ENCODE assay signal across 1 cellular context in the genomic region with DNA sequence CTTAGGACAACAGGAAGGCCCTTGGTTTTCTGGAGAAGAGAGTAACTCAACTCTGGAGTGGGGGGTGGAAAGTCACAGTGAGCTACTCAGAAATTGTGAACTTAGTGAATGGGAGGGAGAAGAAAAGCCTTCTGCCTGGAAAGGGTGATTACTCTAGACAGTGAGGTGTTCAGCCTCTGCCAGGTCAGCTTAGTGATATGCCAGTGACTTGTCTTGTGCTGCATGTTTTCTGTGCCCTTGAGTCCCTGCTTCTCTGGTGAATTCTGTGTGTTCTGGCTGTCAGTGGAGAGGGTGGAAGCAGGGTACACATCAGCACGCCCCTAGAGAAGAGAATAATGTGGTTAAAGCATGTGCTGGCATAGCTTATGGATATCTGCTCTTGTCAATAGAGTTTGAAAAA.
TF ChIP-seq lines count a peak whose summit lies in the region.

No MANE protein-coding gene starts in this region.

TF ChIP-seq in K562, 482 proteins besides CTCF, POLR2A, EP300 and RAD21:
- TF ChIP-seq HLTF (IDR thresholded peaks at IDR 0.05) (no peak), PRPF4 (IDR thresholded peaks at IDR 0.05; ENCODE audit: insufficient read depth, low read depth, low read length, poor library complexity, severe bottlenecking) (no peak), ZNF217 (CRISPR knock-in tag; IDR thresholded peaks at IDR 0.05) (no peak), MCM2 (IDR thresholded peaks at IDR 0.05; ENCODE audit: low read depth) (no peak), TAF1 (IDR thresholded peaks at IDR 0.05; ENCODE audit: control insufficient read depth, extremely low read depth, insufficient read depth, low read length, severe bottlenecking) (no peak), SRSF7 (optimal IDR thresholded peaks at IDR 0.05; ENCODE audit: low read depth, low read length) (no peak), SRF (CRISPR knock-in tag; IDR thresholded peaks at IDR 0.05) (no peak), PHF20 (IDR thresholded peaks at IDR 0.05; ENCODE audit: partially characterized antibody) (no peak), ZC3H11A (IDR thresholded peaks at IDR 0.05; ENCODE audit: low read depth, low read length) (no peak), EHMT2 (IDR thresholded peaks at IDR 0.05) (no peak), HDAC3 (IDR thresholded peaks at IDR 0.05; ENCODE audit: borderline replicate concordance, partially characterized antibody) (no peak), PML (IDR thresholded peaks at IDR 0.05; ENCODE audit: low read length) (no peak)
- TF ChIP-seq, protein P1, sequence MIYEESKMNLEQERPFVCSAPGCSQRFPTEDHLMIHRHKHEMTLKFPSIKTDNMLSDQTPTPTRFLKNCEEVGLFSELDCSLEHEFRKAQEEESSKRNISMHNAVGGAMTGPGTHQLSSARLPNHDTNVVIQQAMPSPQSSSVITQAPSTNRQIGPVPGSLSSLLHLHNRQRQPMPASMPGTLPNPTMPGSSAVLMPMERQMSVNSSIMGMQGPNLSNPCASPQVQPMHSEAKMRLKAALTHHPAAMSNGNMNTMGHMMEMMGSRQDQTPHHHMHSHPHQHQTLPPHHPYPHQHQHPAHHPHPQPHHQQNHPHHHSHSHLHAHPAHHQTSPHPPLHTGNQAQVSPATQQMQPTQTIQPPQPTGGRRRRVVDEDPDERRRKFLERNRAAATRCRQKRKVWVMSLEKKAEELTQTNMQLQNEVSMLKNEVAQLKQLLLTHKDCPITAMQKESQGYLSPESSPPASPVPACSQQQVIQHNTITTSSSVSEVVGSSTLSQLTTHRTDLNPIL (CRISPR knock-in tag; IDR thresholded peaks at IDR 0.05) = no peak
- TF ChIP-seq, protein P2, sequence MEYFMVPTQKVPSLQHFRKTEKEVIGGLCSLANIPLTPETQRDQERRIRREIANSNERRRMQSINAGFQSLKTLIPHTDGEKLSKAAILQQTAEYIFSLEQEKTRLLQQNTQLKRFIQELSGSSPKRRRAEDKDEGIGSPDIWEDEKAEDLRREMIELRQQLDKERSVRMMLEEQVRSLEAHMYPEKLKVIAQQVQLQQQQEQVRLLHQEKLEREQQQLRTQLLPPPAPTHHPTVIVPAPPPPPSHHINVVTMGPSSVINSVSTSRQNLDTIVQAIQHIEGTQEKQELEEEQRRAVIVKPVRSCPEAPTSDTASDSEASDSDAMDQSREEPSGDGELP (CRISPR knock-in tag; IDR thresholded peaks at IDR 0.05; ENCODE audit: borderline replicate concordance) = no peak
- TF ChIP-seq, protein P3, sequence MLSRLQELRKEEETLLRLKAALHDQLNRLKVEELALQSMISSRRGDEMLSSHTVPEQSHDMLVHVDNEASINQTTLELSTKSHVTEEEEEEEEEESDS (CRISPR knock-in tag; IDR thresholded peaks at IDR 0.05) = no peak
- TF ChIP-seq, protein P4, sequence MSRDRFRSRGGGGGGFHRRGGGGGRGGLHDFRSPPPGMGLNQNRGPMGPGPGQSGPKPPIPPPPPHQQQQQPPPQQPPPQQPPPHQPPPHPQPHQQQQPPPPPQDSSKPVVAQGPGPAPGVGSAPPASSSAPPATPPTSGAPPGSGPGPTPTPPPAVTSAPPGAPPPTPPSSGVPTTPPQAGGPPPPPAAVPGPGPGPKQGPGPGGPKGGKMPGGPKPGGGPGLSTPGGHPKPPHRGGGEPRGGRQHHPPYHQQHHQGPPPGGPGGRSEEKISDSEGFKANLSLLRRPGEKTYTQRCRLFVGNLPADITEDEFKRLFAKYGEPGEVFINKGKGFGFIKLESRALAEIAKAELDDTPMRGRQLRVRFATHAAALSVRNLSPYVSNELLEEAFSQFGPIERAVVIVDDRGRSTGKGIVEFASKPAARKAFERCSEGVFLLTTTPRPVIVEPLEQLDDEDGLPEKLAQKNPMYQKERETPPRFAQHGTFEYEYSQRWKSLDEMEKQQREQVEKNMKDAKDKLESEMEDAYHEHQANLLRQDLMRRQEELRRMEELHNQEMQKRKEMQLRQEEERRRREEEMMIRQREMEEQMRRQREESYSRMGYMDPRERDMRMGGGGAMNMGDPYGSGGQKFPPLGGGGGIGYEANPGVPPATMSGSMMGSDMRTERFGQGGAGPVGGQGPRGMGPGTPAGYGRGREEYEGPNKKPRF (IDR thresholded peaks at IDR 0.05; ENCODE audit: low read depth, low read length) = no peak
- TF ChIP-seq, protein P5, sequence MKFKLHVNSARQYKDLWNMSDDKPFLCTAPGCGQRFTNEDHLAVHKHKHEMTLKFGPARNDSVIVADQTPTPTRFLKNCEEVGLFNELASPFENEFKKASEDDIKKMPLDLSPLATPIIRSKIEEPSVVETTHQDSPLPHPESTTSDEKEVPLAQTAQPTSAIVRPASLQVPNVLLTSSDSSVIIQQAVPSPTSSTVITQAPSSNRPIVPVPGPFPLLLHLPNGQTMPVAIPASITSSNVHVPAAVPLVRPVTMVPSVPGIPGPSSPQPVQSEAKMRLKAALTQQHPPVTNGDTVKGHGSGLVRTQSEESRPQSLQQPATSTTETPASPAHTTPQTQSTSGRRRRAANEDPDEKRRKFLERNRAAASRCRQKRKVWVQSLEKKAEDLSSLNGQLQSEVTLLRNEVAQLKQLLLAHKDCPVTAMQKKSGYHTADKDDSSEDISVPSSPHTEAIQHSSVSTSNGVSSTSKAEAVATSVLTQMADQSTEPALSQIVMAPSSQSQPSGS (CRISPR knock-in tag; IDR thresholded peaks at IDR 0.05) = no peak
- TF ChIP-seq, protein P6, sequence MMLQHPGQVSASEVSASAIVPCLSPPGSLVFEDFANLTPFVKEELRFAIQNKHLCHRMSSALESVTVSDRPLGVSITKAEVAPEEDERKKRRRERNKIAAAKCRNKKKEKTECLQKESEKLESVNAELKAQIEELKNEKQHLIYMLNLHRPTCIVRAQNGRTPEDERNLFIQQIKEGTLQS (IDR thresholded peaks at IDR 0.05) = no peak
- TF ChIP-seq, protein P6 (CRISPR knock-in tag; conservative IDR thresholded peaks at IDR 0.05) = no peak
TF ChIP-seq in K562: peak in this region for 0.
